Comparison of ENCODE assay signal across 9 cellular contexts in the genomic region with DNA sequence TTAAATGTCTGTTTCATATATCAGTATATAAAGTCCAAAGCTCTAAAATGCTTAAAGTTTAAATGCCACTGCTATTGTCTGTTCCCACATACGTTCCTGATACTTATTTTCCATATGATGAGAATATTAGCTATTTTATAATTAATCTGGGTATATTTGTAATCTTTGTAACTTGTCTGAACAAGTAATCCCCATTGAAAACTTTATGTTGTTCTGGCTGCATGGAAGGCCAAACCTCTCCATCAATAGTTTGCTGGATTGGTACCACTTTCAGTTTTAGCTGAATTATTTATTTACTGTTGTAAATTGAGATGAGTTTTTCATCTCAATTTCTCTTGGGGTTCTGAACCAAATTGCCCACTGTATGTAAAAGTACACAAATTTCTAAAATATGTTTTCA. TPM values are rescaled to one million over a fixed set of nuclear protein-coding genes. Genes with fewer than 3 reads are reported as not detected.
DNase-seq lines count a peak whose midpoint lies in the region; ATAC-seq and TF ChIP-seq lines count a peak whose summit lies in the region.
"Had no signal": no experiment of that assay in that cellular context is flagged by ENCODE, and none has a peak within 500 bp of the region (broad histone marks: within the 10 kb centered on the region; RNA-seq: fewer than 3 reads in every experiment).

No MANE protein-coding gene starts in this region.

- peak overlapping the region; percentile 86 for H3K4me2 ChIP-seq in fibroblast of lung (ENCODE audit: extremely low read depth, insufficient read depth, low read length)

- H3K4me1 ChIP-seq in HAP-1 (peaks cover 16% of the 10 kb centered on the region), fibroblast of lung (ENCODE audit: control insufficient read depth, extremely low read depth, insufficient read depth, low read length) (peaks cover 2% of the 10 kb centered on the region)

- H3K27me3 Mint-ChIP-seq in T-helper 2 cell treated with Interferon-gamma antibody and Interleukin-4, amounts not matched to agents 5 μg/mL and 100 μg/mL, for 36 hours (ENCODE audit: low read depth): no peaks in the 10 kb centered on the region

- no peak overlapping the region for H2AFZ ChIP-seq in fibroblast of lung (ENCODE audit: low read length)

- H3K36me3 Mint-ChIP-seq in T-helper 2 cell treated with Interferon-gamma antibody and Interleukin-4, amounts not matched to agents 5 μg/mL and 100 μg/mL, for 36 hours (ENCODE audit: low read depth): peaks cover 16% of the 10 kb centered on the region

- H3K4me3 Mint-ChIP-seq in T-helper 2 cell treated with Interferon-gamma antibody and Interleukin-4, amounts not matched to agents 5 μg/mL and 100 μg/mL, for 36 hours: peak overlapping the region; percentile 100

- H3K9ac ChIP-seq in fibroblast of lung (ENCODE audit: insufficient read depth, low read length): peak overlapping the region; percentile 45

- H3K36me3 ChIP-seq in HAP-1 (replicated peaks) (0 out of 2 replicates have a peak, but pooled peaks cover 3% of the 10 kb centered on the region), fibroblast of lung (ENCODE audit: control insufficient read depth, insufficient read depth, low read length) (no peaks in the 10 kb centered on the region)

- no peak for TF ChIP-seq CTCF in fibroblast of lung (conservative IDR thresholded peaks at IDR 0.05 in 1 of 2, IDR thresholded peaks at IDR 0.05 in 1 of 2; ENCODE audit: low read depth in 1 of 2, low read length in 2 of 2)

- no peak for ATAC-seq in GM21360 (IDR thresholded peaks at IDR 0.05; ENCODE audit: unreplicated experiment)

- no peak for DNase-seq in HAP-1 (ENCODE audit: low spot score in 2 of 2)
- no peak for DNase-seq in T-helper 2 cell treated with Interferon-gamma antibody and Interleukin-4, amounts not matched to agents 5 μg/mL and 100 μg/mL, for 36 hours (ENCODE audit: low spot score)
- DNase-seq in fibroblast of lung (ENCODE audit: low read depth in 2 of 2): peak in 1 of 2 donors; percentile 21
- no peak for DNase-seq in skeletal muscle cell (ENCODE audit: low read depth)
- no peak for DNase-seq in stimulated activated CD4-positive, alpha-beta T cell treated with anti-CD3 and anti-CD28 coated beads, Interleukin-4, amount 100 ng/mL, for 1 hour
- no peak for DNase-seq in NCI-H1417 treated with DMSO at 0.1 percent for 48 hours (lab: John Stamatoyannopoulos, UW)
- no peak for DNase-seq in hepatic stellate cell (ENCODE audit: low spot score)
- DNase-seq: NCI-H1436 had no signal

- H3K27ac Mint-ChIP-seq in T-helper 2 cell treated with Interferon-gamma antibody and Interleukin-4, amounts not matched to agents 5 μg/mL and 100 μg/mL, for 36 hours: peak overlapping the region; percentile 98

- peaks cover 74% of the 10 kb centered on the region for H3K79me2 ChIP-seq in fibroblast of lung (ENCODE audit: control insufficient read depth, insufficient read depth, low read length)

- peak overlapping the region; percentile 94 for H3K27ac ChIP-seq in fibroblast of lung (ENCODE audit: insufficient read depth, low read length)

- no peaks in the 10 kb centered on the region for H3K9me3 Mint-ChIP-seq in T-helper 2 cell treated with Interferon-gamma antibody and Interleukin-4, amounts not matched to agents 5 μg/mL and 100 μg/mL, for 36 hours

- H3K9me3 ChIP-seq in HAP-1 (no peaks in the 10 kb centered on the region), fibroblast of lung (ENCODE audit: control insufficient read depth, insufficient read depth, low read depth, low read length) (no peaks in the 10 kb centered on the region)

- H3K4me3 ChIP-seq in HAP-1: peak overlapping the region; percentile 62
- H3K4me3 ChIP-seq in fibroblast of lung (replicated peaks in 1 of 4; ENCODE audit: control extremely low read depth in 1 of 4, insufficient read depth in 1 of 4, low read depth in 3 of 4, low read length in 4 of 4): peak overlapping the region; percentile 69 to 92 (median 90)
- H3K4me3 ChIP-seq in skeletal muscle cell (ENCODE audit: low read depth, low read length): peak overlapping the region; percentile 70

- in situ Hi-C loops in HAP-1 (cut with MboI; ENCODE audit: low sequenced_read_pairs): no loop called here

- H3K27me3 ChIP-seq in HAP-1 (ENCODE audit: low read depth): no peaks in the 10 kb centered on the region
- no peaks in the 10 kb centered on the region for H3K27me3 ChIP-seq in fibroblast of lung (ENCODE audit: control insufficient read depth, insufficient read depth, low read length)

- H3K4me1 Mint-ChIP-seq in T-helper 2 cell treated with Interferon-gamma antibody and Interleukin-4, amounts not matched to agents 5 μg/mL and 100 μg/mL, for 36 hours (ENCODE audit: low read depth): peaks cover 41% of the 10 kb centered on the region

- H4K20me1 ChIP-seq in fibroblast of lung (ENCODE audit: control insufficient read depth, extremely low read depth, insufficient read depth, low read length): peaks cover 2% of the 10 kb centered on the region

RNA-seq across cellular contexts. Expression of gene MBD5, which starts 1.5 kb away (rescaled TPM):
- total RNA-seq in fibroblast of lung: 12.8 and 26.1 TPM in 2 replicates
- polyA plus RNA-seq in fibroblast of lung: 25.6 and 32.4 TPM in 2 replicates
- polyA plus RNA-seq in fibroblast of lung (2012): 10.0 and 15.6 TPM in 2 replicates
- 24.3 and 49.4 TPM in 2 replicates for polyA minus RNA-seq in fibroblast of lung (ENCODE audit: low replicate concordance)

RNA-seq across cellular contexts. Expression of gene ORC4, which starts 1.8 kb away (rescaled TPM):
- total RNA-seq in fibroblast of lung: 21.1 and 24.3 TPM in 2 replicates
- 49.0 and 53.5 TPM in 2 replicates for polyA plus RNA-seq in fibroblast of lung
- polyA plus RNA-seq in fibroblast of lung (2012): 21.7 and 21.8 TPM in 2 replicates
- polyA minus RNA-seq in fibroblast of lung (ENCODE audit: low replicate concordance): 0.31 and 2.3 TPM in 2 replicates
